In genomic region chr13:110734561-110734960, GRCh38 we compare ENCODE assay signal across 34 cellular contexts.
"Had no signal": no experiment of that assay in that cellular context is flagged by ENCODE, and none has a peak within 500 bp of the region (broad histone marks: within the 10 kb centered on the region; RNA-seq: fewer than 3 reads in every experiment).

No MANE protein-coding gene starts in this region.

- H3K36me3 ChIP-seq: MG63 had no signal

- H3K9me3 ChIP-seq: MG63 had no signal

- H3K27me3 ChIP-seq: MG63 had no signal

- H3K9ac ChIP-seq: KMS-11 had no signal

- DNase-seq: Karpas-422, Kasumi-1, MG63, MM.1S, MV-4-11, NCI-H1048, NCI-H1092, NCI-H1092 treated with DMSO at 0.1 percent for 48 hours, NCI-H1105, NCI-H1105 treated with DMSO at 0.1 percent for 48 hours, NCI-H1417 treated with DMSO at 0.1 percent for 48 hours, NCI-H1436, NCI-H1436 treated with DMSO at 0.1 percent for 48 hours, NCI-H146, NCI-H1694, NCI-H1694 treated with DMSO at 0.1 percent for 48 hours, NCI-H187, NCI-H187 treated with DMSO at 0.1 percent for 48 hours, NCI-H1930, NCI-H2029, NCI-H2029 treated with DMSO at 0.1 percent for 48 hours, NCI-H2081, NCI-H2081 treated with DMSO at 0.1 percent for 48 hours, NCI-H2107, NCI-H2171, NCI-H2171 treated with DMSO at 0.1 percent for 48 hours, NCI-H2227 treated with DMSO at 0.1 percent for 48 hours, NCI-H226, NCI-H345, NCI-H446, NCI-H446 treated with DMSO at 0.1 percent for 48 hours, NCI-H510A, NCI-H510A treated with DMSO at 0.1 percent for 48 hours had no signal

- H3K27ac ChIP-seq: KMS-11 had no signal

- H3K4me2 ChIP-seq: KMS-11 had no signal

- H3K4me3 ChIP-seq: MG63 had no signal
